Comparison of ENCODE assay signal across 16 cellular contexts in the genomic region with DNA sequence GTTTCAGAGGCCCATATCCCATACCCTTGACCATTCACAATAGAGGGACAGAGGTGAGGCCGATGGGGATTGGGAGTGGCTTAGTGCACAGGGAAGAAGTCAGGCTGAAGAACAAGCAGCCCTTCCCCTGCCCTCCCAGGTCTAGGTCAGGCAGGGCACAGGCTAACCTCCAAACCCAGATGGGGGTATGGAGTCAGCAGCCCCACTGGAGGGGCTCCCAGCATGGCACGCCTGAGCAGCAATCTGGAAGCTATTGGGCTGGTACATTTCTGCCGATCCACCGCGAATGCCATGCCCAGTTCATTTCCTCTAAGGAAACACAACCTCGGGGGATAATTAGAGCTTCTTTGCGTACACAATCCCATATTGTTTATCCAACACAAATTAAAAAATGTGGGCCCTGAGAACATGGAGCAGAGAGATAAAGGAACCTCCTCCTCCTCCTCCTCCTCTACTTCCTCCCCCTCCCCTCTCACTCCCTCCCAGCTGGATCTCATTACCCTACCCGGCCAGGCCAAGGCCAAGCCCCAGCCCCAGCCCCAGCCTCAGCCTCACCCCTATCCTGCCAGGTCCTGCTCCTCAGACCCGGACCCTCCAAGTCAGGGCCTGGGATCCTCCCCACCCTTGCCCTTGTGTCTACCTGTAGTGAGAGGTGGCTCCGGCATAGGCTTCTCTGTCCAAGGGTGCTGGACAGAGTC.
"Had no signal": no experiment of that assay in that cellular context is flagged by ENCODE, and none has a peak within 500 bp of the region (broad histone marks: within the 10 kb centered on the region; RNA-seq: fewer than 3 reads in every experiment).

No MANE protein-coding gene starts in this region.

- DNase-seq: activated CD4-positive, alpha-beta memory T cell treated with anti-CD3 and anti-CD28 coated beads, Interleukin-2, amount 10 ng/mL, durations not matched to agents 7 days and 5 days; activated CD4-positive, alpha-beta T cell treated with anti-CD3 and anti-CD28 coated beads for 48 hours; activated CD4-positive, CD25-positive, alpha-beta regulatory T cell; activated CD8-positive, alpha-beta memory T cell treated with anti-CD3 and anti-CD28 coated beads, Interleukin-2, amount 10 ng/mL, durations not matched to agents 7 days and 5 days; activated naive CD4-positive, alpha-beta T cell treated with Interleukin-2 at 50 U/mL for 16 hours; activated naive CD8-positive, alpha-beta T cell treated with anti-CD3 and anti-CD28 coated beads, Interleukin-2, amount 10 ng/mL, durations not matched to agents 7 days and 5 days; activated T-cell treated with anti-CD3 and anti-CD28 coated beads, Interleukin-2, amount 50 U/mL, for 1 hour; amygdala; foreskin keratinocyte; left ventricle myocardium inferior; naive thymus-derived CD4-positive, alpha-beta T cell; posterior cingulate gyrus; stimulated activated naive CD8-positive, alpha-beta T cell treated with anti-CD3 and anti-CD28 coated beads, Interleukin-15, amount 100 ng/mL, for 72 hours had no signal

- H3K27me3 ChIP-seq: foreskin keratinocyte, suprapubic skin had no signal

- H3K36me3 ChIP-seq: left ventricle myocardium inferior, suprapubic skin had no signal

- H3K27ac ChIP-seq: dorsolateral prefrontal cortex, epithelial cell of prostate, foreskin keratinocyte, left ventricle myocardium inferior, suprapubic skin had no signal

- H3K4me1 ChIP-seq: foreskin keratinocyte, left ventricle myocardium inferior had no signal

- H3K9me3 ChIP-seq: left ventricle myocardium inferior, suprapubic skin had no signal

- ATAC-seq: activated CD8-positive, alpha-beta memory T cell treated with anti-CD3 and anti-CD28 coated beads, Interleukin-2, amount 10 ng/mL, durations not matched to agents 7 days and 5 days; foreskin keratinocyte; naive thymus-derived CD4-positive, alpha-beta T cell; stimulated activated naive CD8-positive, alpha-beta T cell treated with anti-CD3 and anti-CD28 coated beads, Interleukin-15, amount 100 ng/mL, for 72 hours had no signal

- H3K4me3 ChIP-seq: dorsolateral prefrontal cortex, left ventricle myocardium inferior, suprapubic skin had no signal
